ENCODE assay signal across 8 cellular contexts in genomic region chr18:49476664-49477411, GRCh38. TPM values are rescaled to one million over a fixed set of nuclear protein-coding genes. Genes with fewer than 3 reads are reported as not detected.
DNase-seq lines count a peak whose midpoint lies in the region; ATAC-seq and TF ChIP-seq lines count a peak whose summit lies in the region.

No MANE protein-coding gene starts in this region.

- TF ChIP-seq CTCF in retinal pigment epithelial cell (conservative IDR thresholded peaks at IDR 0.05; ENCODE audit: low read depth, low read length) = no peak

- no peak overlapping the region for H3K4me3 ChIP-seq in retinal pigment epithelial cell (ENCODE audit: low read length)

- peak; percentile 70 for DNase-seq in RPMI7951 (ENCODE audit: low read depth)
- DNase-seq in retinal pigment epithelial cell (ENCODE audit: low read depth) = peak; percentile 78
- DNase-seq in inferior parietal cortex (ENCODE audit: extremely low spot score) = no peak
- no peak for DNase-seq in NCI-H1092 treated with DMSO at 0.1 percent for 48 hours (lab: John Stamatoyannopoulos, UW)
- no peak for DNase-seq in DMS79 (lab: John Stamatoyannopoulos, UW)
- DNase-seq in D341Med (ENCODE audit: low spot score) = no peak

- peak; percentile 70 for ATAC-seq in GM18868 (IDR thresholded peaks at IDR 0.05; ENCODE audit: unreplicated experiment)
- ATAC-seq in esophagus mucosa = peak; percentile 21

RNA-seq across cellular contexts. Expression of gene C18orf32, which starts 10.2 kb away (rescaled TPM):
- total RNA-seq in RPMI7951 (2014; rRNA removed; shearing (Covaris generic)) = 22.0 and 27.9 TPM in 2 replicates
- 25.5 TPM for total RNA-seq in esophagus mucosa

RNA-seq across cellular contexts. Expression of gene RPL17, which starts 15.4 kb away (rescaled TPM):
- total RNA-seq in RPMI7951 (2014; rRNA removed; shearing (Covaris generic)) = 1,702 and 1,722 TPM in 2 replicates
- 1,480 TPM for total RNA-seq in esophagus mucosa

RNA-seq across cellular contexts. Expression of gene DYM, which starts 16.4 kb away (rescaled TPM):
- total RNA-seq in RPMI7951 (2014; rRNA removed; shearing (Covaris generic)) = 29.8 and 52.7 TPM in 2 replicates
- 39.4 TPM for total RNA-seq in esophagus mucosa

Comparison
In these comparisons a context has a peak if more than half of its experiments do, and no peak if none do; other contexts are left out.
1. DNase-seq: peak in RPMI7951 (single experiment) and retinal pigment epithelial cell (single experiment); none in inferior parietal cortex (single experiment), NCI-H1092 treated with DMSO at 0.1 percent for 48 hours (single experiment), DMS79 (single experiment) and D341Med (single experiment).